35 cellular contexts compared by ENCODE assay signal in the genomic region with DNA sequence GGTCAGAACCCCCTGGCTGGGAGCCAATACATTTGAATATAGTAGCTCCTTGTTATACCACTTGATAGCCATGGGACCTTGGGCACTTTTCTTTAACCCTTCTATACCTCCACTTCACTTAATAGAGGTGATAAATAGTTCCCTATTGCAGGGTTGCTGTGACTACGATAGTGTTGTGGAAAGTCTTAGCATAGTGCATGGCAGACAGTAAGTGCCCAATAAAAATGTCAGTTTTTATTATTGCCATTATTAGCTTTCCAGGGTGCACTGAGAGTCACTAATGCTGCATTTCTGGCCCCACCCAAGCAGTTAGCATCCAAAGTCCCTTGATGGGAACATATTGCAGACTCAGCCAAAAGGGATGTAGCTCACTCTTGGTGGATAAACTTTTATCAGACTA. TPM values are rescaled to one million over a fixed set of nuclear protein-coding genes. Genes with fewer than 3 reads are reported as not detected.
"Had no signal": no experiment of that assay in that cellular context is flagged by ENCODE, and none has a peak within 500 bp of the region (broad histone marks: within the 10 kb centered on the region; RNA-seq: fewer than 3 reads in every experiment).

No MANE protein-coding gene starts in this region.

- H3K4me1 ChIP-seq: ascending aorta, foreskin keratinocyte had no signal

- H3K4me3 ChIP-seq: ascending aorta, breast epithelium, cardiac muscle cell, coronary artery, esophagus muscularis mucosa, gastrocnemius medialis had no signal

- H3K9me3 ChIP-seq: ascending aorta, breast epithelium, esophagus muscularis mucosa, gastrocnemius medialis had no signal

- H3K36me3 Mint-ChIP-seq: activated naive CD4-positive, alpha-beta T cell treated with anti-CD3 and anti-CD28 coated beads, Interleukin-2, amount 10 ng/mL, durations not matched to agents 7 days and 5 days; activated naive CD4-positive, alpha-beta T cell treated with anti-CD3 and anti-CD28 coated beads, Interleukin-2, amount 50 U/mL, for 72 hours; activated naive CD8-positive, alpha-beta T cell treated with anti-CD3 and anti-CD28 coated beads, Interleukin-2, amount 10 ng/mL, durations not matched to agents 7 days and 5 days; brain had no signal

- DNase-seq: activated CD4-positive, alpha-beta memory T cell treated with anti-CD3 and anti-CD28 coated beads, Interleukin-2, amount 10 ng/mL, durations not matched to agents 7 days and 5 days; activated CD4-positive, alpha-beta T cell treated with anti-CD3 and anti-CD28 coated beads for 36 hours; activated CD4-positive, alpha-beta T cell treated with anti-CD3 and anti-CD28 coated beads, Interleukin-2, amount 10 ng/mL, durations not matched to agents 7 days and 5 days; activated CD4-positive, alpha-beta T cell treated with anti-CD3 and anti-CD28 coated beads, Interleukin-2, amount 50 U/mL, for 4 hours; activated CD4-positive, CD25-positive, alpha-beta regulatory T cell; activated CD4-positive, CD25-positive, alpha-beta regulatory T cell treated with anti-CD3 and anti-CD28 coated beads, Interleukin-2, amount 50 U/mL, for 72 hours; activated CD8-positive, alpha-beta memory T cell treated with anti-CD3 and anti-CD28 coated beads, Interleukin-2, amount 50 U/mL, for 48 hours; activated gamma-delta T cell; activated naive CD4-positive, alpha-beta T cell; activated naive CD4-positive, alpha-beta T cell treated with anti-CD3 and anti-CD28 coated beads, Interleukin-2, amount 10 ng/mL, durations not matched to agents 7 days and 5 days; activated naive CD8-positive, alpha-beta T cell treated with anti-CD3 and anti-CD28 coated beads, Interleukin-2, amount 10 ng/mL, durations not matched to agents 7 days and 5 days; activated T-cell treated with anti-CD3 and anti-CD28 coated beads for 4 hours; activated T-cell treated with anti-CD3 and anti-CD28 coated beads, Interleukin-2, amount 50 U/mL, for 24 hours; activated T-cell treated with anti-CD3 and anti-CD28 coated beads, Interleukin-2, amount 50 U/mL, for 72 hours; central memory CD4-positive, alpha-beta T cell; cerebellar nuclear complex; dorsolateral prefrontal cortex; effector memory CD4-positive, alpha-beta T cell; erythroblast; foreskin keratinocyte; gastrocnemius medialis; glutamatergic neuron; T-helper 1 cell; T-helper 17 cell; T1000; WERI-Rb-1 had no signal

- H3K4me1 Mint-ChIP-seq: activated CD4-positive, alpha-beta memory T cell treated with anti-CD3 and anti-CD28 coated beads, Interleukin-2, amount 10 ng/mL, durations not matched to agents 7 days and 5 days; activated CD4-positive, alpha-beta T cell treated with anti-CD3 and anti-CD28 coated beads for 36 hours; activated CD4-positive, alpha-beta T cell treated with anti-CD3 and anti-CD28 coated beads, Interleukin-2, amount 10 ng/mL, durations not matched to agents 7 days and 5 days; activated naive CD4-positive, alpha-beta T cell treated with anti-CD3 and anti-CD28 coated beads, Interleukin-2, amount 10 ng/mL, durations not matched to agents 7 days and 5 days; activated naive CD8-positive, alpha-beta T cell treated with anti-CD3 and anti-CD28 coated beads, Interleukin-2, amount 10 ng/mL, durations not matched to agents 7 days and 5 days; T-helper 17 cell had no signal

- ATAC-seq: activated CD4-positive, alpha-beta T cell treated with anti-CD3 and anti-CD28 coated beads for 36 hours; activated naive CD4-positive, alpha-beta T cell treated with anti-CD3 and anti-CD28 coated beads, Interleukin-2, amount 50 U/mL, for 72 hours; activated T-cell treated with anti-CD3 and anti-CD28 coated beads, Interleukin-2, amount 50 U/mL, for 72 hours; foreskin keratinocyte; gastrocnemius medialis; T-helper 17 cell had no signal

- H3K9me3 Mint-ChIP-seq: activated CD4-positive, alpha-beta memory T cell treated with anti-CD3 and anti-CD28 coated beads, Interleukin-2, amount 10 ng/mL, durations not matched to agents 7 days and 5 days; activated CD4-positive, alpha-beta T cell treated with anti-CD3 and anti-CD28 coated beads, Interleukin-2, amount 10 ng/mL, durations not matched to agents 7 days and 5 days; activated naive CD4-positive, alpha-beta T cell treated with anti-CD3 and anti-CD28 coated beads, Interleukin-2, amount 10 ng/mL, durations not matched to agents 7 days and 5 days; activated naive CD4-positive, alpha-beta T cell treated with anti-CD3 and anti-CD28 coated beads, Interleukin-2, amount 50 U/mL, for 72 hours; activated naive CD8-positive, alpha-beta T cell treated with anti-CD3 and anti-CD28 coated beads, Interleukin-2, amount 10 ng/mL, durations not matched to agents 7 days and 5 days; activated T-cell treated with anti-CD3 and anti-CD28 coated beads, Interleukin-2, amount 50 U/mL, for 24 hours; dendritic cell treated with granulocyte-macrophage colony-stimulating factor and Interleukin-4, amounts not matched to agents 40 ng/mL and 50 ng/mL, for 4 days; T-helper 2 cell treated with Interferon-gamma antibody and Interleukin-4, amounts not matched to agents 5 μg/mL and 100 μg/mL, for 36 hours had no signal

- H3K36me3 ChIP-seq: ascending aorta, breast epithelium, cardiac muscle cell, esophagus muscularis mucosa, gastrocnemius medialis, WERI-Rb-1 had no signal

- H3K4me3 Mint-ChIP-seq: activated CD4-positive, alpha-beta memory T cell treated with anti-CD3 and anti-CD28 coated beads, Interleukin-2, amount 10 ng/mL, durations not matched to agents 7 days and 5 days; activated CD4-positive, alpha-beta T cell treated with anti-CD3 and anti-CD28 coated beads for 36 hours; activated CD4-positive, alpha-beta T cell treated with anti-CD3 and anti-CD28 coated beads, Interleukin-2, amount 10 ng/mL, durations not matched to agents 7 days and 5 days; activated naive CD4-positive, alpha-beta T cell treated with anti-CD3 and anti-CD28 coated beads, Interleukin-2, amount 10 ng/mL, durations not matched to agents 7 days and 5 days; activated naive CD8-positive, alpha-beta T cell treated with anti-CD3 and anti-CD28 coated beads, Interleukin-2, amount 10 ng/mL, durations not matched to agents 7 days and 5 days; activated T-cell treated with anti-CD3 and anti-CD28 coated beads, Interleukin-2, amount 50 U/mL, for 24 hours; activated T-cell treated with anti-CD3 and anti-CD28 coated beads, Interleukin-2, amount 50 U/mL, for 72 hours; brain; dendritic cell treated with granulocyte-macrophage colony-stimulating factor and Interleukin-4, amounts not matched to agents 40 ng/mL and 50 ng/mL, for 4 days; T-helper 17 cell; T-helper 2 cell treated with Interferon-gamma antibody and Interleukin-4, amounts not matched to agents 5 μg/mL and 100 μg/mL, for 36 hours had no signal

- H3K27ac ChIP-seq: ascending aorta, breast epithelium, cardiac muscle cell, coronary artery, esophagus muscularis mucosa, foreskin keratinocyte, WERI-Rb-1 had no signal

- H3K27me3 Mint-ChIP-seq: activated naive CD4-positive, alpha-beta T cell treated with anti-CD3 and anti-CD28 coated beads, Interleukin-2, amount 10 ng/mL, durations not matched to agents 7 days and 5 days had no signal

- H3K27me3 ChIP-seq: ascending aorta, breast epithelium, cardiac muscle cell, dorsolateral prefrontal cortex, esophagus muscularis mucosa, foreskin keratinocyte, gastrocnemius medialis had no signal

- H3K27ac Mint-ChIP-seq: activated CD4-positive, alpha-beta memory T cell treated with anti-CD3 and anti-CD28 coated beads, Interleukin-2, amount 10 ng/mL, durations not matched to agents 7 days and 5 days; activated CD4-positive, alpha-beta T cell treated with anti-CD3 and anti-CD28 coated beads for 36 hours; activated CD4-positive, alpha-beta T cell treated with anti-CD3 and anti-CD28 coated beads, Interleukin-2, amount 10 ng/mL, durations not matched to agents 7 days and 5 days; activated naive CD4-positive, alpha-beta T cell treated with anti-CD3 and anti-CD28 coated beads, Interleukin-2, amount 10 ng/mL, durations not matched to agents 7 days and 5 days; activated naive CD4-positive, alpha-beta T cell treated with anti-CD3 and anti-CD28 coated beads, Interleukin-2, amount 50 U/mL, for 72 hours; activated naive CD8-positive, alpha-beta T cell treated with anti-CD3 and anti-CD28 coated beads, Interleukin-2, amount 10 ng/mL, durations not matched to agents 7 days and 5 days; activated T-cell treated with anti-CD3 and anti-CD28 coated beads, Interleukin-2, amount 50 U/mL, for 24 hours; activated T-cell treated with anti-CD3 and anti-CD28 coated beads, Interleukin-2, amount 50 U/mL, for 72 hours; brain; dendritic cell treated with granulocyte-macrophage colony-stimulating factor and Interleukin-4, amounts not matched to agents 40 ng/mL and 50 ng/mL, for 4 days; T-helper 17 cell; T-helper 2 cell treated with Interferon-gamma antibody and Interleukin-4, amounts not matched to agents 5 μg/mL and 100 μg/mL, for 36 hours had no signal

RNA-seq across cellular contexts. Expression of gene TEKT3, which starts 41.5 kb away (rescaled TPM):
- total RNA-seq: activated CD4-positive, alpha-beta T cell treated with anti-CD3 and anti-CD28 coated beads for 36 hours; activated CD4-positive, alpha-beta T cell treated with anti-CD3 and anti-CD28 coated beads, Interleukin-2, amount 10 ng/mL, durations not matched to agents 7 days and 5 days; activated naive CD4-positive, alpha-beta T cell treated with anti-CD3 and anti-CD28 coated beads, Interleukin-2, amount 50 U/mL, for 72 hours; activated naive CD8-positive, alpha-beta T cell treated with anti-CD3 and anti-CD28 coated beads, Interleukin-2, amount 10 ng/mL, durations not matched to agents 7 days and 5 days; ascending aorta; esophagus muscularis mucosa; foreskin keratinocyte; gastrocnemius medialis; T-helper 17 cell had no signal
- polyA plus RNA-seq: cardiac muscle cell, foreskin keratinocyte had no signal
